Comparison of ENCODE assay signal across 9 cellular contexts in the genomic region with DNA sequence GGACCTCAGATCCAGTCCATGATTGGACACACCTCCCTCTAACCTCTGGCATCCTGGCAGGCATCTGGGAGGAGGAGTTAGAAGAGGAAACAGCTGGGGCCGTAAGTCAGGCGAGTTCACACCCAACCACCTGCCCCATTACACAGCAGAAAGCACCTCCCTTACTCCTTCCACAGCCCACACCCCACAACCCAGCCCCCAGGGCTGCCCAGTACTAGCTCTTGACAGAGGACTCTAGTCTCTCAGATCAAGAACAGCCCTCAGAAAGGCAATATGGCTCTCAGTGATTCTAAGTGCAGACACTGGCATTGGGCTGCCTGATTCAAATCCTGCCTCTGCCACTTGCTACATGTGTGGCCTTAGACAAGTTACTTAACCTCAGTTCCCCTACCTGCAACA. TPM values are rescaled to one million over a fixed set of nuclear protein-coding genes. Genes with fewer than 3 reads are reported as not detected.
DNase-seq lines count a peak whose midpoint lies in the region; ATAC-seq and TF ChIP-seq lines count a peak whose summit lies in the region.
"Had no signal": no experiment of that assay in that cellular context is flagged by ENCODE, and none has a peak within 500 bp of the region (broad histone marks: within the 10 kb centered on the region; RNA-seq: fewer than 3 reads in every experiment).

No MANE protein-coding gene starts in this region.

- no peaks in the 10 kb centered on the region for H4K20me1 ChIP-seq in IMR-90 (ENCODE audit: insufficient read depth, low read length)

- TF ChIP-seq RAD21 in IMR-90 (IDR thresholded peaks at IDR 0.05; ENCODE audit: low read length) = no peak

- peak overlapping the region; percentile 79 for H3K14ac ChIP-seq in IMR-90 (replicated peaks; ENCODE audit: low read depth, low read length)

- peak overlapping the region; percentile 80; the same call in 2 of the 3 replicates for H2BK15ac ChIP-seq in IMR-90 (ENCODE audit: low read depth, low read length)

- H2BK5ac ChIP-seq in IMR-90 (ENCODE audit: low read depth, low read length, poor library complexity, severe bottlenecking) = no peak overlapping the region

- H3K4me1 ChIP-seq in IMR-90 (ENCODE audit: control insufficient read depth, insufficient read depth, low read length) (peaks cover 27% of the 10 kb centered on the region), skeletal muscle tissue (ENCODE audit: control insufficient read depth in 3 of 3, insufficient read depth in 3 of 3, low read length in 3 of 3) (peaks cover 27 to 68% (median 38%) of the 10 kb centered on the region in 3 donors)

- no peak overlapping the region for H3K9ac ChIP-seq in IMR-90 (ENCODE audit: low read depth, low read length)
- no peak overlapping the region for H3K9ac ChIP-seq in skeletal muscle tissue (ENCODE audit: low read depth in 1 of 3, low read length in 3 of 3)

- WGBS in IMR-90 (ENCODE audit: extremely low coverage in 2 of 2, insufficient read length in 1 of 2), 2 experiments = no CpG with 5 or more reads among the region's 2 CpGs

- H4K91ac ChIP-seq in IMR-90 (ENCODE audit: insufficient read depth, low read depth, low read length) = peak overlapping the region; percentile 27; the same call in 1 of the 2 replicates

- peak overlapping the region; percentile 73 for H2BK20ac ChIP-seq in IMR-90 (ENCODE audit: low read depth, low read length)

- POLR2A ChIA-PET in IMR-90 (lab: Charles Lee; ENCODE audit: unreplicated experiment) = no interaction called here

- no peak overlapping the region for H2AK9ac ChIP-seq in IMR-90 (replicated peaks; ENCODE audit: low read depth, low read length, poor library complexity)

- peak overlapping the region; percentile 46 for H2AK5ac ChIP-seq in IMR-90 (ENCODE audit: low read depth, low read length)

- H3K79me1 ChIP-seq in IMR-90 (ENCODE audit: low read depth in 1 of 2, low read length in 2 of 2) = peaks cover 0 to 34% of the 10 kb centered on the region in 2 experiments; a peak in 2 of 4 replicates

- no peak overlapping the region for H3K56ac ChIP-seq in IMR-90 (ENCODE audit: extremely low read depth, insufficient read depth, low read length)

- CTCF ChIA-PET in IMR-90 (lab: Yijun Ruan, JAX) = interaction anchor here (1.3 kb wide), 2 partner anchors 9 to 39 kb away, joined by 3 to 4 read pairs; no protein-coding TSS in a partner anchor

- no peak for TF ChIP-seq CTCF in IMR-90 (conservative IDR thresholded peaks at IDR 0.05; ENCODE audit: low read depth, low read length)

- H3K9me3 ChIP-seq in IMR-90 (ENCODE audit: control insufficient read depth, insufficient read depth, low read length) = no peaks in the 10 kb centered on the region
- H3K9me3 ChIP-seq in skeletal muscle tissue (ENCODE audit: control insufficient read depth in 3 of 3, low read length in 3 of 3) = no peaks in the 10 kb centered on the region

- no peak overlapping the region for H3K4me2 ChIP-seq in IMR-90 (ENCODE audit: low read depth, low read length)

- H2AFZ ChIP-seq in IMR-90 (replicated peaks; ENCODE audit: low read length, poor library complexity) = no peak overlapping the region

- H3K23ac ChIP-seq in IMR-90 (ENCODE audit: low read depth, low read length) = peak overlapping the region; percentile 56; the same call in 1 of the 2 replicates

- H3K4ac ChIP-seq in IMR-90 (ENCODE audit: low read depth, low read length) = peak overlapping the region; percentile 66

- ATAC-seq in IMR-90 (ENCODE audit: low read depth) = peak; percentile 9
- no peak for ATAC-seq in HG02973 (IDR thresholded peaks at IDR 0.05; ENCODE audit: unreplicated experiment)
- no peak for ATAC-seq in GM18505 (IDR thresholded peaks at IDR 0.05; ENCODE audit: unreplicated experiment)

- BruUV-seq in IMR-90 (replicated peaks; lab: Mats Ljungman, UMichigan) = no TSS peak

- in situ Hi-C loops in IMR-90 (cut with MboI; ENCODE audit: low sequenced_read_pairs) = no loop called here

- peak overlapping the region; percentile 82 for H2BK120ac ChIP-seq in IMR-90 (ENCODE audit: low read depth, low read length)

- no peak overlapping the region for H3K27ac ChIP-seq in IMR-90 (ENCODE audit: insufficient read depth, low read length)
- H3K27ac ChIP-seq in skeletal muscle tissue (ENCODE audit: low read depth, low read length) = peak overlapping the region; percentile 59

- peak overlapping the region; percentile 23 for H4K5ac ChIP-seq in IMR-90 (ENCODE audit: low read depth, low read length)

- intact Hi-C loops in IMR-90 (cut with micrococcal nuclease) = loop anchor here (10.0 kb wide), 1 partner anchor 209 kb away; no protein-coding TSS in a partner anchor

- H4K8ac ChIP-seq in IMR-90 (ENCODE audit: low read depth in 2 of 2, low read length in 2 of 2) = peak overlapping the region; percentile 27 to 44; a peak in 1 of 4 replicates

- H3K27me3 ChIP-seq in IMR-90 (ENCODE audit: control insufficient read depth, insufficient read depth, low read length) = no peaks in the 10 kb centered on the region
- H3K27me3 ChIP-seq in skeletal muscle tissue (ENCODE audit: control insufficient read depth in 3 of 3, insufficient read depth in 3 of 3, low read length in 3 of 3) = no peaks in the 10 kb centered on the region

- H3K4me3 ChIP-seq in IMR-90 (ENCODE audit: insufficient read depth, low read depth, low read length) (no peak overlapping the region), skeletal muscle tissue (ENCODE audit: low read length in 3 of 3) (peak overlapping the region in 1 of 3 donors; percentile 2)

- DNase-seq in NOMO-1 (lab: John Stamatoyannopoulos, UW; ENCODE audit: unreplicated experiment in 2 of 2) (peak; percentile 27 to 35), NOMO-1 treated with dmso at 0.1 percent for 144 hours (lab: John Stamatoyannopoulos, UW; ENCODE audit: unreplicated experiment) (no peak), IMR-90 (peak; percentile 44), dermis blood vessel endothelial cell (peak; percentile 21)
- DNase-seq in activated CD4-positive, CD25-positive, alpha-beta regulatory T cell treated with anti-CD3 and anti-CD28 coated beads, Interleukin-2, amount 50 U/mL, for 72 hours = no peak
- DNase-seq: AML-193 had no signal

- TF ChIP-seq POLR2A in IMR-90 (IDR thresholded peaks at IDR 0.05; ENCODE audit: low read depth, low read length) (no peak), GM18505 (IDR thresholded peaks at IDR 0.05; ENCODE audit: borderline replicate concordance, extremely low read depth, insufficient read depth, insufficient read length) (no peak)

- peak overlapping the region; percentile 51 for H3K18ac ChIP-seq in IMR-90 (ENCODE audit: low read depth, low read length)

- dilution Hi-C loops in IMR-90 (cut with HindIII; ENCODE audit: low sequenced_read_pairs, unreplicated experiment) = no loop called here

- no peaks in the 10 kb centered on the region for H3K36me3 ChIP-seq in IMR-90 (ENCODE audit: control insufficient read depth, insufficient read depth, low read length)
- H3K36me3 ChIP-seq in skeletal muscle tissue (ENCODE audit: control insufficient read depth in 3 of 3, insufficient read depth in 3 of 3, low read length in 3 of 3) = no peaks in the 10 kb centered on the region

- H3K9me1 ChIP-seq in IMR-90 (ENCODE audit: insufficient read depth, low read length) = peaks cover 32% of the 10 kb centered on the region

TF ChIP-seq in IMR-90, 13 proteins besides CTCF, POLR2A, EP300 and RAD21:
- no peak for TF ChIP-seq CHD1 (IDR thresholded peaks at IDR 0.05; ENCODE audit: low read depth, low read length)
- TF ChIP-seq, protein P1, sequence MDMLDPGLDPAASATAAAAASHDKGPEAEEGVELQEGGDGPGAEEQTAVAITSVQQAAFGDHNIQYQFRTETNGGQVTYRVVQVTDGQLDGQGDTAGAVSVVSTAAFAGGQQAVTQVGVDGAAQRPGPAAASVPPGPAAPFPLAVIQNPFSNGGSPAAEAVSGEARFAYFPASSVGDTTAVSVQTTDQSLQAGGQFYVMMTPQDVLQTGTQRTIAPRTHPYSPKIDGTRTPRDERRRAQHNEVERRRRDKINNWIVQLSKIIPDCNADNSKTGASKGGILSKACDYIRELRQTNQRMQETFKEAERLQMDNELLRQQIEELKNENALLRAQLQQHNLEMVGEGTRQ (IDR thresholded peaks at IDR 0.05; ENCODE audit: low read depth, low read length) = no peak
- TF ChIP-seq NFE2L2 (IDR thresholded peaks at IDR 0.05; ENCODE audit: low read depth, low read length) = no peak
- TF ChIP-seq CEBPB (IDR thresholded peaks at IDR 0.05; ENCODE audit: low read depth, low read length) = no peak
- TF ChIP-seq, protein P2, sequence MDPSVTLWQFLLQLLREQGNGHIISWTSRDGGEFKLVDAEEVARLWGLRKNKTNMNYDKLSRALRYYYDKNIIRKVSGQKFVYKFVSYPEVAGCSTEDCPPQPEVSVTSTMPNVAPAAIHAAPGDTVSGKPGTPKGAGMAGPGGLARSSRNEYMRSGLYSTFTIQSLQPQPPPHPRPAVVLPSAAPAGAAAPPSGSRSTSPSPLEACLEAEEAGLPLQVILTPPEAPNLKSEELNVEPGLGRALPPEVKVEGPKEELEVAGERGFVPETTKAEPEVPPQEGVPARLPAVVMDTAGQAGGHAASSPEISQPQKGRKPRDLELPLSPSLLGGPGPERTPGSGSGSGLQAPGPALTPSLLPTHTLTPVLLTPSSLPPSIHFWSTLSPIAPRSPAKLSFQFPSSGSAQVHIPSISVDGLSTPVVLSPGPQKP (IDR thresholded peaks at IDR 0.05; ENCODE audit: borderline replicate concordance, low read depth, low read length) = no peak
- TF ChIP-seq BHLHE40 (IDR thresholded peaks at IDR 0.05; ENCODE audit: low read depth, low read length) = no peak
- TF ChIP-seq MXI1 (IDR thresholded peaks at IDR 0.05; ENCODE audit: borderline replicate concordance, low read depth, low read length) = no peak
- no peak for TF ChIP-seq MAFK (IDR thresholded peaks at IDR 0.05; ENCODE audit: low read depth, low read length)
- TF ChIP-seq RFX5 (IDR thresholded peaks at IDR 0.05; ENCODE audit: low read depth, low read length) = no peak
- no peak for TF ChIP-seq RCOR1 (IDR thresholded peaks at IDR 0.05; ENCODE audit: insufficient replicate concordance, low read length)
- no peak for TF ChIP-seq FOS (IDR thresholded peaks at IDR 0.05; ENCODE audit: low read depth, low read length)
TF ChIP-seq in IMR-90: peak in this region for 0.

RNA-seq across cellular contexts. Expression of gene KCNMA1, which starts 34.1 kb away (rescaled TPM):
- total RNA-seq in IMR-90 (2012; rRNA removed) (24.7 and 25.6 TPM in 2 replicates), dermis blood vessel endothelial cell (under 0.01 and 0.05 TPM in 2 replicates), skeletal muscle tissue (18.8 TPM)
- 29.6 and 31.7 TPM in 2 replicates for polyA plus RNA-seq in IMR-90 (2012; rRNA removed)
- polyA plus RNA-seq in IMR-90 (2012; cell fraction: cytosol; rRNA removed) = 25.2 and 29.3 TPM in 2 replicates
- 39.9 and 48.3 TPM in 2 replicates for polyA plus RNA-seq in IMR-90 (2012; cell fraction: nucleus; rRNA removed; ENCODE audit: low replicate concordance)

Comparison
In these comparisons a context has a peak if more than half of its experiments do, and no peak if none do; other contexts are left out.
1. DNase-seq: peak in NOMO-1 (2 of 2), IMR-90 (single experiment) and dermis blood vessel endothelial cell (single experiment); none in NOMO-1 treated with dmso at 0.1 percent for 144 hours (single experiment) and activated CD4-positive, CD25-positive, alpha-beta regulatory T cell treated with anti-CD3 and anti-CD28 coated beads, Interleukin-2, amount 50 U/mL, for 72 hours (single experiment).
2. RNA of gene KCNMA1, which starts 34.1 kb away (total RNA-seq): 24.7 to 25.6 TPM in IMR-90 and 18.8 TPM in skeletal muscle tissue (single experiment); under 0.01 to 0.05 TPM in dermis blood vessel endothelial cell; every median in the first group is over 10 times any median in the second.